23 cellular contexts compared by ENCODE assay signal in genomic region chr1:65650682-65651081, GRCh38.
"Had no signal": no experiment of that assay in that cellular context is flagged by ENCODE, and none has a peak within 500 bp of the region (broad histone marks: within the 10 kb centered on the region; RNA-seq: fewer than 3 reads in every experiment).

No MANE protein-coding gene starts in this region.

- H3K27me3 ChIP-seq: MG63, SJCRH30 had no signal

- H3K9me3 ChIP-seq: MG63, SJCRH30 had no signal

- FAIRE-seq: HTR-8/SVneo had no signal

- H3K4me3 Mint-ChIP-seq: IgD-negative memory B cell had no signal

- H3K4me1 ChIP-seq: SJCRH30 had no signal

- H3K4me1 Mint-ChIP-seq: IgD-negative memory B cell had no signal

- DNase-seq: KBM-7, MG63, NCI-H1092 treated with DMSO at 0.1 percent for 48 hours, NCI-H1436, NCI-H187, NCI-H2029, NCI-H2081 treated with DMSO at 0.1 percent for 48 hours, NCI-H2171, NCI-H226, NCI-H446, NCI-H510A, NCI-H524 treated with DMSO at 0.1 percent for 48 hours, NCI-H69, NCI-H774, PC-3, SHP77 treated with DMSO at 0.1 percent for 48 hours, SJCRH30 had no signal

- H3K27ac Mint-ChIP-seq: IgD-negative memory B cell had no signal

- ATAC-seq: Panc1, PC-3, SK-N-SH treated with all-trans-retinoic acid at 6 μM for 48 hours had no signal

- H3K36me3 Mint-ChIP-seq: IgD-negative memory B cell had no signal

- H3K27ac ChIP-seq: HL-60, RWPE1, SJCRH30 had no signal

- H3K36me3 ChIP-seq: MG63, SJCRH30 had no signal

- H3K4me3 ChIP-seq: MG63, SJCRH30 had no signal
